Comparison of ENCODE assay signal across 27 cellular contexts in the genomic region with DNA sequence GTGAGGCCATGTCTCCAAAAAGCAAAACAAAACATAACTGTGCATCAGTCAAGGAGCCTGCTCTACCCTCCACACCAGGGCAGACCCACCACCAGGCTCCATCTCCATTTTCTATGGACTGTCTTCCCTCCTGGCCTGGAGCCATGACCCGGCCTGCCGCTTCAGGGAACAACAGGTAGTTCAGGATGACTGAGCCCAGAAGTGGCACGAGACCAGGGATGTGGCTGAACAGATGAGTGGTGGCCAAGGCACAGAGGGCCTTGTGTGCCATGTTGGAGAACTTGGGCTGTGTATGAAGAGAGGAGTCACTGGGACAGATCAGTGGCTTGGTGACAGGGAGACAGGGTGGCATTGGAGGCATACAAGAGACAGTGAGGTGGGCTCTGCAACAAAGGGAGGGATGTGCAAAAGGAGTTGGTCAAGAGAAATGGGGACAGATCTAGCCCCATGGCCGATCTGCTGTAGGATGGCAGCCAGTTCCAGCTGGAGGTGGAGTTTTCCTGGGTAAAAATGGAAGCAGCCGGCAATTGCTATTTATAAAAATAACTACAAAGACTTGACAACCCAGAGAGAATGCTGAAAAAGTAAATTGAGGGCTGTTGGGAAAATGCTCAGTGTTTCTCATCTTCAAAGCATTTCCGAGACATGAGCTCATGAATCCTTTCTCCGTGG. TPM values are rescaled to one million over a fixed set of nuclear protein-coding genes. Genes with fewer than 3 reads are reported as not detected.
DNase-seq lines count a peak whose midpoint lies in the region; ATAC-seq, FAIRE-seq and TF ChIP-seq lines count a peak whose summit lies in the region.
"Had no signal": no experiment of that assay in that cellular context is flagged by ENCODE, and none has a peak within 500 bp of the region (broad histone marks: within the 10 kb centered on the region; RNA-seq: fewer than 3 reads in every experiment).

No MANE protein-coding gene starts in this region.

- H3K4ac ChIP-seq in neuronal stem cell (ENCODE audit: low read length): no peak overlapping the region

- H4K91ac ChIP-seq in neuronal stem cell (ENCODE audit: low read depth, low read length, poor library complexity): no peak overlapping the region

- no peaks in the 10 kb centered on the region for H3K27me3 ChIP-seq in bronchial epithelial cell (ENCODE audit: control insufficient read depth, insufficient read depth, low read length)
- peaks cover 0 to 25% (median 0%) of the 10 kb centered on the region in 3 experiments for H3K27me3 ChIP-seq in neuronal stem cell (ENCODE audit: control insufficient read depth in 3 of 3, insufficient read depth in 3 of 3, low read depth in 1 of 3, low read length in 3 of 3)
- H3K27me3 ChIP-seq in SK-N-SH (ENCODE audit: insufficient read depth): no peaks in the 10 kb centered on the region; the same call in 1 of the 2 replicates
- H3K27me3 ChIP-seq: BLaER1 treated with 17β-estradiol and CSF1 and Interleukin-3, amounts not matched to agents 10 nM and 100 nM; uterus had no signal

- no peaks in the 10 kb centered on the region for H3K79me2 ChIP-seq in SK-N-SH (ENCODE audit: insufficient read depth)

- H3K4me1 Mint-ChIP-seq in activated naive CD8-positive, alpha-beta T cell treated with anti-CD3 and anti-CD28 coated beads for 36 hours: peaks cover 2% of the 10 kb centered on the region
- peaks cover 23% of the 10 kb centered on the region for H3K4me1 Mint-ChIP-seq in activated T-cell treated with anti-CD3 and anti-CD28 coated beads, Interleukin-2, amount 50 U/mL, for 72 hours (ENCODE audit: low read depth)

- no peak for ATAC-seq in activated T-cell treated with anti-CD3 and anti-CD28 coated beads, Interleukin-2, amount 50 U/mL, for 72 hours (replicated peaks in 1 of 2)
- ATAC-seq: activated CD4-positive, alpha-beta T cell treated with anti-CD3 and anti-CD28 coated beads for 36 hours; left colon had no signal

- H3K27me3 Mint-ChIP-seq in activated naive CD8-positive, alpha-beta T cell treated with anti-CD3 and anti-CD28 coated beads for 36 hours: no peaks in the 10 kb centered on the region
- no peaks in the 10 kb centered on the region for H3K27me3 Mint-ChIP-seq in activated T-cell treated with anti-CD3 and anti-CD28 coated beads, Interleukin-2, amount 50 U/mL, for 72 hours (ENCODE audit: low read depth)
- H3K27me3 Mint-ChIP-seq: activated CD4-positive, alpha-beta T cell treated with anti-CD3 and anti-CD28 coated beads for 36 hours had no signal

- no peak overlapping the region for H2BK120ac ChIP-seq in neuronal stem cell (ENCODE audit: low read depth, low read length)

- H3K4me1 ChIP-seq in neuronal stem cell (ENCODE audit: control insufficient read depth in 2 of 2, insufficient read depth in 1 of 2, low read depth in 1 of 2, low read length in 2 of 2) (peaks cover 0 to 5% of the 10 kb centered on the region in 2 donors), SK-N-SH (ENCODE audit: control insufficient read depth in 1 of 2, insufficient read depth in 2 of 2, low read depth in 1 of 2, low read length in 1 of 2) (no peaks in the 10 kb centered on the region)
- H3K4me1 ChIP-seq: Caco-2, uterus had no signal

- peak; percentile 94 for FAIRE-seq in bronchial epithelial cell (lab: Jason Lieb, UNC)
- FAIRE-seq: GM19239, RCC 7860 had no signal

- TF ChIP-seq CTCF in bronchial epithelial cell (IDR thresholded peaks at IDR 0.05; ENCODE audit: insufficient read depth, low read length, severe bottlenecking): no peak
- no peak for TF ChIP-seq CTCF in SK-N-SH (IDR thresholded peaks at IDR 0.05)

- no peaks in the 10 kb centered on the region for H3K36me3 Mint-ChIP-seq in activated naive CD8-positive, alpha-beta T cell treated with anti-CD3 and anti-CD28 coated beads for 36 hours
- H3K36me3 Mint-ChIP-seq in activated T-cell treated with anti-CD3 and anti-CD28 coated beads, Interleukin-2, amount 50 U/mL, for 72 hours (ENCODE audit: insufficient read depth in 2 of 2): no peaks in the 10 kb centered on the region

- H3K4me3 ChIP-seq in bronchial epithelial cell (ENCODE audit: low read depth, low read length) (no peak overlapping the region), neuronal stem cell (ENCODE audit: low read length in 2 of 2) (no peak overlapping the region), SK-N-SH (ENCODE audit: low read depth in 2 of 2, low read length in 1 of 2) (no peak overlapping the region)
- H3K4me3 ChIP-seq: BLaER1 treated with 17β-estradiol and CSF1 and Interleukin-3, amounts not matched to agents 10 nM and 100 nM; skin epidermis; uterus had no signal

- no peak overlapping the region for H2BK5ac ChIP-seq in neuronal stem cell (ENCODE audit: low read length)

- H2AK5ac ChIP-seq in neuronal stem cell (ENCODE audit: low read depth, low read length): peak overlapping the region; percentile 10

- peak; percentile 18 for DNase-seq in DMS53 treated with DMSO at 0.1 percent for 48 hours (lab: John Stamatoyannopoulos, UW; ENCODE audit: unreplicated experiment)
- DNase-seq in NCI-H2029 (lab: John Stamatoyannopoulos, UW): peak; percentile 87
- DNase-seq in bronchial epithelial cell (ENCODE audit: low read depth): no peak
- DNase-seq in neuronal stem cell (ENCODE audit: low spot score): no peak
- DNase-seq in NCI-H345 (lab: John Stamatoyannopoulos, UW): no peak
- DNase-seq in SK-N-SH: no peak
- DNase-seq in activated naive CD8-positive, alpha-beta T cell treated with anti-CD3 and anti-CD28 coated beads for 36 hours: no peak
- no peak for DNase-seq in activated T-cell treated with anti-CD3 and anti-CD28 coated beads, Interleukin-2, amount 50 U/mL, for 72 hours
- DNase-seq: ACHN; activated CD4-positive, alpha-beta T cell treated with anti-CD3 and anti-CD28 coated beads for 36 hours; activated naive CD4-positive, alpha-beta T cell treated with anti-CD3 and anti-CD28 coated beads for 36 hours; activated T-cell treated with anti-CD3 and anti-CD28 coated beads, Interleukin-2, amount 50 U/mL, for 24 hours; Caco-2; effector CD8-positive, alpha-beta T cell; erythroblast; foreskin melanocyte; HFFc6; left colon; NCI-H1417 treated with DMSO at 0.1 percent for 48 hours; NCI-H524; stimulated activated CD4-positive, alpha-beta T cell treated with anti-CD3 and anti-CD28 coated beads, Interleukin-1b, Interleukin-23, amount 100 ng/mL, for 48 hours; uterus had no signal

- no peaks in the 10 kb centered on the region for H3K9me3 Mint-ChIP-seq in activated naive CD8-positive, alpha-beta T cell treated with anti-CD3 and anti-CD28 coated beads for 36 hours
- H3K9me3 Mint-ChIP-seq in activated T-cell treated with anti-CD3 and anti-CD28 coated beads, Interleukin-2, amount 50 U/mL, for 72 hours: no peaks in the 10 kb centered on the region
- H3K9me3 Mint-ChIP-seq: activated naive CD4-positive, alpha-beta T cell treated with anti-CD3 and anti-CD28 coated beads for 36 hours; activated T-cell treated with anti-CD3 and anti-CD28 coated beads, Interleukin-2, amount 50 U/mL, for 24 hours; HFFc6; T-helper 1 cell treated with Interleukin-12 subunit alpha and Interleukin-12 subunit beta and Interleukin-4 antibody, amounts not matched to agents 30 μg/mL and 1 μg/mL, for 36 hours had no signal

- H4K8ac ChIP-seq in neuronal stem cell (ENCODE audit: low read depth, low read length): no peak overlapping the region

- CTCF ChIA-PET in SK-N-SH (lab: Yijun Ruan, JAX): no interaction called here

- no peak overlapping the region for H3K9ac ChIP-seq in neuronal stem cell (ENCODE audit: low read depth, low read length, poor library complexity)
- H3K9ac ChIP-seq in SK-N-SH: no peak overlapping the region
- H3K9ac ChIP-seq: BLaER1 treated with 17β-estradiol and CSF1 and Interleukin-3, amounts not matched to agents 10 nM and 100 nM had no signal

- POLR2A ChIA-PET in SK-N-SH (lab: Yijun Ruan, JAX): no interaction called here

- WGBS in neuronal stem cell (ENCODE audit: extremely low coverage in 2 of 2, insufficient read length in 2 of 2, insufficient replicate concordance in 1 of 2), 2 donors: no CpG with 5 or more reads among the region's 7 CpGs
- WGBS in SK-N-SH (ENCODE audit: low lambda C conversion rate): 68% methylated on average over 7 of the region's 7 CpGs

- no peak overlapping the region for H2AFZ ChIP-seq in neuronal stem cell (ENCODE audit: low read length)
- no peak overlapping the region for H2AFZ ChIP-seq in SK-N-SH (ENCODE audit: low read depth)

- no peaks in the 10 kb centered on the region for H3K79me1 ChIP-seq in neuronal stem cell (ENCODE audit: low read depth, low read length)

- H3K14ac ChIP-seq in neuronal stem cell (ENCODE audit: low read length): no peak overlapping the region

- H3K27ac Mint-ChIP-seq in activated naive CD8-positive, alpha-beta T cell treated with anti-CD3 and anti-CD28 coated beads for 36 hours: no peak overlapping the region
- no peak overlapping the region for H3K27ac Mint-ChIP-seq in activated T-cell treated with anti-CD3 and anti-CD28 coated beads, Interleukin-2, amount 50 U/mL, for 72 hours
- H3K27ac Mint-ChIP-seq: activated CD4-positive, alpha-beta T cell treated with anti-CD3 and anti-CD28 coated beads for 36 hours; activated naive CD4-positive, alpha-beta T cell treated with anti-CD3 and anti-CD28 coated beads for 36 hours; activated T-cell treated with anti-CD3 and anti-CD28 coated beads, Interleukin-2, amount 50 U/mL, for 24 hours; HFFc6; T-helper 1 cell treated with Interleukin-12 subunit alpha and Interleukin-12 subunit beta and Interleukin-4 antibody, amounts not matched to agents 30 μg/mL and 1 μg/mL, for 36 hours had no signal

- H3K18ac ChIP-seq in neuronal stem cell (ENCODE audit: low read length): peak overlapping the region; percentile 59

- peaks cover 0 to 4% of the 10 kb centered on the region in 2 donors for H3K9me3 ChIP-seq in neuronal stem cell (replicated peaks in 1 of 2; ENCODE audit: control insufficient read depth in 2 of 2, insufficient read depth in 1 of 2, low read depth in 1 of 2, low read length in 2 of 2)
- H3K9me3 ChIP-seq in SK-N-SH: no peaks in the 10 kb centered on the region
- H3K9me3 ChIP-seq: Caco-2, uterus had no signal

- H3K27ac ChIP-seq in neuronal stem cell (replicated peaks; ENCODE audit: low read length): no peak overlapping the region
- H3K27ac ChIP-seq in SK-N-SH (ENCODE audit: low read depth in 2 of 2, low read length in 1 of 2): no peak overlapping the region
- H3K27ac ChIP-seq: BLaER1 treated with 17β-estradiol and CSF1 and Interleukin-3, amounts not matched to agents 10 nM and 100 nM; skin epidermis; uterus had no signal

- H2BK12ac ChIP-seq in neuronal stem cell (ENCODE audit: low read length): no peak overlapping the region

- no peaks in the 10 kb centered on the region for H4K20me1 ChIP-seq in SK-N-SH (ENCODE audit: insufficient read depth)
- H4K20me1 ChIP-seq: BLaER1 treated with 17β-estradiol and CSF1 and Interleukin-3, amounts not matched to agents 10 nM and 100 nM had no signal

- H3F3A ChIP-seq in SK-N-SH (replicated peaks; ENCODE audit: insufficient read depth): no peaks in the 10 kb centered on the region

- no peaks in the 10 kb centered on the region for H3K9me2 ChIP-seq in SK-N-SH

- H3K36me3 ChIP-seq in bronchial epithelial cell (ENCODE audit: control insufficient read depth, insufficient read depth, low read length): no peaks in the 10 kb centered on the region
- no peaks in the 10 kb centered on the region for H3K36me3 ChIP-seq in neuronal stem cell (replicated peaks in 1 of 2; ENCODE audit: control insufficient read depth in 2 of 2, insufficient read depth in 2 of 2, low read length in 2 of 2)
- no peaks in the 10 kb centered on the region for H3K36me3 ChIP-seq in SK-N-SH (replicated peaks in 1 of 2; ENCODE audit: control insufficient read depth in 1 of 2, insufficient read depth in 2 of 2, low read length in 1 of 2)
- H3K36me3 ChIP-seq: BLaER1 treated with 17β-estradiol and CSF1 and Interleukin-3, amounts not matched to agents 10 nM and 100 nM; uterus had no signal

- TF ChIP-seq EP300 in SK-N-SH (IDR thresholded peaks at IDR 0.05; ENCODE audit: borderline replicate concordance in 1 of 2, low read depth in 1 of 2, low read length in 1 of 2): no peak

- H3K4me2 ChIP-seq in neuronal stem cell (ENCODE audit: insufficient read depth, low read length, poor library complexity, severe bottlenecking) (no peak overlapping the region), SK-N-SH (no peak overlapping the region)

- no peak overlapping the region for H3K4me3 Mint-ChIP-seq in activated naive CD8-positive, alpha-beta T cell treated with anti-CD3 and anti-CD28 coated beads for 36 hours
- H3K4me3 Mint-ChIP-seq in activated T-cell treated with anti-CD3 and anti-CD28 coated beads, Interleukin-2, amount 50 U/mL, for 72 hours: no peak overlapping the region
- H3K4me3 Mint-ChIP-seq: activated CD4-positive, alpha-beta T cell treated with anti-CD3 and anti-CD28 coated beads for 36 hours; activated naive CD4-positive, alpha-beta T cell treated with anti-CD3 and anti-CD28 coated beads for 36 hours; activated T-cell treated with anti-CD3 and anti-CD28 coated beads, Interleukin-2, amount 50 U/mL, for 24 hours; HFFc6; T-helper 1 cell treated with Interleukin-12 subunit alpha and Interleukin-12 subunit beta and Interleukin-4 antibody, amounts not matched to agents 30 μg/mL and 1 μg/mL, for 36 hours had no signal

- TF ChIP-seq RAD21 in SK-N-SH (IDR thresholded peaks at IDR 0.05; ENCODE audit: low read length): no peak

- peak overlapping the region; percentile 30 for H2BK15ac ChIP-seq in neuronal stem cell (ENCODE audit: low read length)

- H3K23ac ChIP-seq in neuronal stem cell (ENCODE audit: low read depth, low read length, poor library complexity): no peak overlapping the region

RNA-seq across cellular contexts. Expression of a gene that starts 35.0 kb away (rescaled TPM):
- total RNA-seq in bronchial epithelial cell: 6.6 and 9.6 TPM in 2 replicates
- 17.9 TPM for polyA plus RNA-seq in neuronal stem cell (2013, experiment 1 of 2)
- 17.5 TPM for polyA plus RNA-seq in neuronal stem cell (2013, experiment 2 of 2)
- polyA plus RNA-seq in SK-N-SH (2012; rRNA removed): 16.7 and 17.2 TPM in 2 replicates
- polyA plus RNA-seq in SK-N-SH (2012; cell fraction: cytosol; rRNA removed): 9.0 and 13.1 TPM in 2 replicates
- polyA plus RNA-seq in SK-N-SH (2012; cell fraction: nucleus; rRNA removed): 12.7 and 14.9 TPM in 2 replicates
- 10 to 100 TPM; 18.1 to 20.8 TPM for total RNA-seq in activated naive CD8-positive, alpha-beta T cell treated with anti-CD3 and anti-CD28 coated beads for 36 hours
- 10 to 100 TPM in 1 of 2 donors, 1 to 10 TPM in 1; 6.8 to 11.0 TPM for total RNA-seq in activated T-cell treated with anti-CD3 and anti-CD28 coated beads, Interleukin-2, amount 50 U/mL, for 72 hours

RNA-seq across cellular contexts. Expression of a gene that starts 45.8 kb away (rescaled TPM):
- 20.5 and 34.2 TPM in 2 replicates for total RNA-seq in bronchial epithelial cell
- polyA plus RNA-seq in neuronal stem cell (2013, experiment 1 of 2): 7.7 TPM
- polyA plus RNA-seq in neuronal stem cell (2013, experiment 2 of 2): 9.5 TPM
- polyA plus RNA-seq in SK-N-SH (2012; rRNA removed): 6.2 and 8.4 TPM in 2 replicates
- polyA plus RNA-seq in SK-N-SH (2012; cell fraction: cytosol; rRNA removed): 5.9 and 8.2 TPM in 2 replicates
- 11.8 and 21.2 TPM in 2 replicates for polyA plus RNA-seq in SK-N-SH (2012; cell fraction: nucleus; rRNA removed)
- 10 to 100 TPM; 32.9 to 34.7 TPM for total RNA-seq in activated naive CD8-positive, alpha-beta T cell treated with anti-CD3 and anti-CD28 coated beads for 36 hours
- total RNA-seq in activated T-cell treated with anti-CD3 and anti-CD28 coated beads, Interleukin-2, amount 50 U/mL, for 72 hours: 10 to 100 TPM; 38.0 to 46.5 TPM

Comparison
In these comparisons a context has a peak if more than half of its experiments do, and no peak if none do; other contexts are left out.
1. DNase-seq: peak in DMS53 treated with DMSO at 0.1 percent for 48 hours (single experiment) and NCI-H2029 (single experiment); none in bronchial epithelial cell (single experiment), neuronal stem cell (single experiment), NCI-H345 (single experiment), SK-N-SH (single experiment), activated naive CD8-positive, alpha-beta T cell treated with anti-CD3 and anti-CD28 coated beads for 36 hours (single experiment) and activated T-cell treated with anti-CD3 and anti-CD28 coated beads, Interleukin-2, amount 50 U/mL, for 72 hours (0 of 2).